Comparison of ENCODE assay signal across 23 cellular contexts in the genomic region with DNA sequence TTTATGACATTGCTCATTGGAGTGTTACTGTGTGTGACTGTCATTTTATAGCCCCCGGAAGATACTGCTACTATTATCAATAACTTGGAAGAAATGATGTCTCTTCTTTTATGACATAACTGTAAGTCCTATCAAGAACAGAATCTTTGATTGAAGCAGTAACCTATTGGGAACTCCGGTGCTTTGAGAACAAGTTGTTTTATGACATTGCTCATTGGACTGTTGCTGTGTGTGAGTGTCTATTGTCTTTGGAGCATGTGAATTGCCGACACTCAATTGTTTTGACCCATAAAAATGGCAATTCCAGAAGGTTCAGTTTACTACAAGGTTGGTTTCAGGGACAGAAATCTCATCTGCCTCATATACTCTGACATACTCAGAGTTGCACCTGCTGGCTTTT. TPM values are rescaled to one million over a fixed set of nuclear protein-coding genes. Genes with fewer than 3 reads are reported as not detected.
"Had no signal": no experiment of that assay in that cellular context is flagged by ENCODE, and none has a peak within 500 bp of the region (broad histone marks: within the 10 kb centered on the region; RNA-seq: fewer than 3 reads in every experiment).

No MANE protein-coding gene starts in this region.

- H3K4me3 ChIP-seq: colonic mucosa, gastrocnemius medialis, lung, neural progenitor cell, prostate gland, right atrium auricular region, suprapubic skin, vagina had no signal

- H3K36me3 ChIP-seq: colonic mucosa, gastrocnemius medialis, neural progenitor cell, prostate gland, suprapubic skin, vagina had no signal

- H3K27me3 ChIP-seq: colonic mucosa, neural progenitor cell, right atrium auricular region, suprapubic skin, vagina had no signal

- DNase-seq: colonic mucosa; effector CD8-positive, alpha-beta T cell; endodermal cell; foreskin fibroblast; gastrocnemius medialis; head of caudate nucleus; naive thymus-derived CD4-positive, alpha-beta T cell; stimulated activated CD4-positive, alpha-beta T cell treated with anti-CD3 and anti-CD28 coated beads, Interleukin-2, amount 100 ng/mL, for 24 hours; stimulated activated CD4-positive, alpha-beta T cell treated with anti-CD3 and anti-CD28 coated beads, Interleukin-4, amount 100 ng/mL, for 24 hours; stimulated activated naive CD8-positive, alpha-beta T cell treated with anti-CD3 and anti-CD28 coated beads, Interleukin-15, Interleukin-2, amounts not matched to agents 100 U/mL and 50 U/mL, for 24 hours; trophoblast cell had no signal

- H3K9me3 ChIP-seq: colonic mucosa, gastrocnemius medialis, prostate gland, right atrium auricular region, suprapubic skin, vagina had no signal

- H3K27ac ChIP-seq: colonic mucosa, epithelial cell of prostate, gastrocnemius medialis, neural progenitor cell, prostate gland, right atrium auricular region, suprapubic skin, vagina had no signal

- H3K4me1 ChIP-seq: gastrocnemius medialis, neural progenitor cell, prostate gland, right atrium auricular region, suprapubic skin had no signal

- ATAC-seq: esophagus mucosa; gastrocnemius medialis; left lobe of liver; naive thymus-derived CD4-positive, alpha-beta T cell; sciatic nerve; stimulated activated effector memory CD8-positive, alpha-beta T cell treated with anti-CD3 and anti-CD28 coated beads, Interleukin-12 subunit alpha, Interleukin-12 subunit beta, amount 100 ng/mL, for 72 hours; stimulated activated naive CD8-positive, alpha-beta T cell treated with anti-CD3 and anti-CD28 coated beads, Interleukin-15, Interleukin-2, amounts not matched to agents 100 U/mL and 50 U/mL, for 24 hours had no signal

- FAIRE-seq: keratinocyte had no signal

RNA-seq across cellular contexts. Expression of a gene that starts 8.0 kb away (rescaled TPM):
- polyA plus RNA-seq: naive thymus-derived CD4-positive, alpha-beta T cell had no signal
